ENCODE assay signal across 29 cellular contexts in genomic region chr5:177297922-177298321, GRCh38. TPM values are rescaled to one million over a fixed set of nuclear protein-coding genes. Genes with fewer than 3 reads are reported as not detected.
DNase-seq lines count a peak whose midpoint lies in the region; ATAC-seq and TF ChIP-seq lines count a peak whose summit lies in the region.
"Had no signal": no experiment of that assay in that cellular context is flagged by ENCODE, and none has a peak within 500 bp of the region (broad histone marks: within the 10 kb centered on the region; RNA-seq: fewer than 3 reads in every experiment).

No MANE protein-coding gene starts in this region.

- peaks cover 34% of the 10 kb centered on the region for H3K36me3 Mint-ChIP-seq in activated naive CD8-positive, alpha-beta T cell treated with anti-CD3 and anti-CD28 coated beads for 36 hours
- peaks cover 44% of the 10 kb centered on the region for H3K36me3 Mint-ChIP-seq in activated naive CD8-positive, alpha-beta T cell treated with anti-CD3 and anti-CD28 coated beads, Interleukin-2, amount 50 U/mL, for 24 hours (ENCODE audit: low read depth)
- peaks cover 84% of the 10 kb centered on the region for H3K36me3 Mint-ChIP-seq in stimulated activated effector memory CD8-positive, alpha-beta T cell treated with anti-CD3 and anti-CD28 coated beads, Interleukin-12 subunit alpha, Interleukin-12 subunit beta, amount 100 ng/mL, for 72 hours
- H3K36me3 Mint-ChIP-seq in activated CD4-positive, alpha-beta T cell treated with anti-CD3 and anti-CD28 coated beads, Interleukin-2, amount 10 ng/mL, durations not matched to agents 24 days and 14 days (ENCODE audit: low read depth): peaks cover 51% of the 10 kb centered on the region
- H3K36me3 Mint-ChIP-seq: activated naive CD4-positive, alpha-beta T cell treated with anti-CD3 and anti-CD28 coated beads, Interleukin-2, amount 50 U/mL, for 24 hours had no signal

- no peaks in the 10 kb centered on the region for H3K27me3 Mint-ChIP-seq in activated naive CD8-positive, alpha-beta T cell treated with anti-CD3 and anti-CD28 coated beads for 36 hours
- no peaks in the 10 kb centered on the region for H3K27me3 Mint-ChIP-seq in activated naive CD8-positive, alpha-beta T cell treated with anti-CD3 and anti-CD28 coated beads, Interleukin-2, amount 50 U/mL, for 24 hours
- no peaks in the 10 kb centered on the region for H3K27me3 Mint-ChIP-seq in activated CD4-positive, alpha-beta T cell treated with anti-CD3 and anti-CD28 coated beads, Interleukin-2, amount 10 ng/mL, durations not matched to agents 24 days and 14 days
- H3K27me3 Mint-ChIP-seq: activated naive CD4-positive, alpha-beta T cell treated with anti-CD3 and anti-CD28 coated beads, Interleukin-2, amount 50 U/mL, for 24 hours had no signal

- no peaks in the 10 kb centered on the region for H4K20me1 ChIP-seq in OCI-LY1 (ENCODE audit: insufficient read depth, low read length)

- H2AFZ ChIP-seq in OCI-LY1 (ENCODE audit: low read length): no peak overlapping the region
- H2AFZ ChIP-seq: GM23248 had no signal

- no peak overlapping the region for H2BK120ac ChIP-seq in mesendoderm (ENCODE audit: low read depth, low read length)

- H2BK5ac ChIP-seq in mesendoderm (ENCODE audit: low read length): no peak overlapping the region

- no peaks in the 10 kb centered on the region for H3K79me2 ChIP-seq in OCI-LY1 (ENCODE audit: insufficient read depth, low read length)
- no peaks in the 10 kb centered on the region for H3K79me2 ChIP-seq in mesendoderm (ENCODE audit: control insufficient read depth, insufficient read depth, low read length)

- H3K9me3 Mint-ChIP-seq in activated naive CD8-positive, alpha-beta T cell treated with anti-CD3 and anti-CD28 coated beads for 36 hours: no peaks in the 10 kb centered on the region
- H3K9me3 Mint-ChIP-seq in activated naive CD8-positive, alpha-beta T cell treated with anti-CD3 and anti-CD28 coated beads, Interleukin-2, amount 50 U/mL, for 24 hours: no peaks in the 10 kb centered on the region
- H3K9me3 Mint-ChIP-seq in stimulated activated effector memory CD8-positive, alpha-beta T cell treated with anti-CD3 and anti-CD28 coated beads, Interleukin-12 subunit alpha, Interleukin-12 subunit beta, amount 100 ng/mL, for 72 hours: no peaks in the 10 kb centered on the region
- no peaks in the 10 kb centered on the region for H3K9me3 Mint-ChIP-seq in activated CD4-positive, alpha-beta T cell treated with anti-CD3 and anti-CD28 coated beads, Interleukin-2, amount 10 ng/mL, durations not matched to agents 24 days and 14 days
- H3K9me3 Mint-ChIP-seq: activated naive CD4-positive, alpha-beta T cell treated with anti-CD3 and anti-CD28 coated beads, Interleukin-2, amount 50 U/mL, for 24 hours had no signal

- H3K36me3 ChIP-seq in OCI-LY1 (ENCODE audit: insufficient read depth, low read length) (peaks cover 64% of the 10 kb centered on the region), mesendoderm (ENCODE audit: control insufficient read depth, insufficient read depth, low read length) (peaks cover 6% of the 10 kb centered on the region)

- no peak for ATAC-seq in activated naive CD8-positive, alpha-beta T cell treated with anti-CD3 and anti-CD28 coated beads, Interleukin-2, amount 50 U/mL, for 24 hours
- no peak for ATAC-seq in stimulated activated effector memory CD8-positive, alpha-beta T cell treated with anti-CD3 and anti-CD28 coated beads, Interleukin-12 subunit alpha, Interleukin-12 subunit beta, amount 100 ng/mL, for 72 hours
- no peak for ATAC-seq in activated CD4-positive, CD25-positive, alpha-beta regulatory T cell treated with anti-CD3 and anti-CD28 coated beads, Interleukin-2, amount 50 U/mL, for 24 hours
- ATAC-seq: A549, foreskin keratinocyte, heart left ventricle, HepG2 had no signal

- H3K27me3 ChIP-seq in OCI-LY1 (ENCODE audit: insufficient read depth, low read length) (no peaks in the 10 kb centered on the region), mesendoderm (ENCODE audit: insufficient read depth, low read length, poor library complexity) (no peaks in the 10 kb centered on the region)
- H3K27me3 ChIP-seq: esophagus muscularis mucosa, foreskin keratinocyte, heart left ventricle, Peyer's patch, stomach, tibial artery had no signal

- peak overlapping the region; percentile 43 for H3K27ac Mint-ChIP-seq in activated naive CD8-positive, alpha-beta T cell treated with anti-CD3 and anti-CD28 coated beads for 36 hours
- H3K27ac Mint-ChIP-seq in activated naive CD8-positive, alpha-beta T cell treated with anti-CD3 and anti-CD28 coated beads, Interleukin-2, amount 50 U/mL, for 24 hours: no peak overlapping the region
- peak overlapping the region; percentile 93 for H3K27ac Mint-ChIP-seq in stimulated activated effector memory CD8-positive, alpha-beta T cell treated with anti-CD3 and anti-CD28 coated beads, Interleukin-12 subunit alpha, Interleukin-12 subunit beta, amount 100 ng/mL, for 72 hours
- no peak overlapping the region for H3K27ac Mint-ChIP-seq in activated CD4-positive, alpha-beta T cell treated with anti-CD3 and anti-CD28 coated beads, Interleukin-2, amount 10 ng/mL, durations not matched to agents 24 days and 14 days

- no peak overlapping the region for H3K4ac ChIP-seq in mesendoderm (ENCODE audit: low read depth, low read length)

- H3K18ac ChIP-seq in mesendoderm (ENCODE audit: low read length): no peak overlapping the region

- no peak for TF ChIP-seq CTCF in OCI-LY1 (IDR thresholded peaks at IDR 0.05; ENCODE audit: low read length)

- peaks cover 4% of the 10 kb centered on the region for H3K79me1 ChIP-seq in mesendoderm (ENCODE audit: low read length)

- H3K9ac ChIP-seq in OCI-LY1 (ENCODE audit: low read length) (no peak overlapping the region), mesendoderm (ENCODE audit: low read length) (no peak overlapping the region)
- H3K9ac ChIP-seq: GM23248 had no signal

- WGBS in mesendoderm (ENCODE audit: extremely low coverage, insufficient coverage, low lambda C conversion rate): no CpG with 5 or more reads among the region's 2 CpGs

- no peaks in the 10 kb centered on the region for H3K9me3 ChIP-seq in OCI-LY1 (ENCODE audit: low read length)
- H3K9me3 ChIP-seq: A549, esophagus muscularis mucosa, heart left ventricle, Peyer's patch, stomach, tibial artery had no signal

- H3K27ac ChIP-seq in OCI-LY1 (ENCODE audit: low read depth, low read length, poor library complexity, severe bottlenecking): peak overlapping the region; percentile 13
- H3K27ac ChIP-seq in mesendoderm (ENCODE audit: low read depth, low read length): no peak overlapping the region
- H3K27ac ChIP-seq: A549, coronary artery, foreskin keratinocyte, GM23248, Peyer's patch, tibial artery, WERI-Rb-1 had no signal

- H3K4me2 ChIP-seq in OCI-LY1 (ENCODE audit: low read length): no peak overlapping the region
- H3K4me2 ChIP-seq in mesendoderm (ENCODE audit: low read length): no peak overlapping the region
- H3K4me2 ChIP-seq: A549 had no signal

- H3K56ac ChIP-seq in mesendoderm (ENCODE audit: low read length): no peak overlapping the region

- no peak overlapping the region for H2BK15ac ChIP-seq in mesendoderm (replicated peaks; ENCODE audit: low read depth)

- H2AK5ac ChIP-seq in mesendoderm (ENCODE audit: low read length): no peak overlapping the region

- H3K23ac ChIP-seq in mesendoderm (ENCODE audit: low read length): no peak overlapping the region

- no peaks in the 10 kb centered on the region for H3K9me2 ChIP-seq in OCI-LY1 (ENCODE audit: low read depth, low read length)

- peaks cover 69% of the 10 kb centered on the region for H3K4me1 Mint-ChIP-seq in activated naive CD8-positive, alpha-beta T cell treated with anti-CD3 and anti-CD28 coated beads for 36 hours
- peaks cover 69% of the 10 kb centered on the region for H3K4me1 Mint-ChIP-seq in activated naive CD8-positive, alpha-beta T cell treated with anti-CD3 and anti-CD28 coated beads, Interleukin-2, amount 50 U/mL, for 24 hours
- peaks cover 67% of the 10 kb centered on the region for H3K4me1 Mint-ChIP-seq in stimulated activated effector memory CD8-positive, alpha-beta T cell treated with anti-CD3 and anti-CD28 coated beads, Interleukin-12 subunit alpha, Interleukin-12 subunit beta, amount 100 ng/mL, for 72 hours
- H3K4me1 Mint-ChIP-seq in activated CD4-positive, alpha-beta T cell treated with anti-CD3 and anti-CD28 coated beads, Interleukin-2, amount 10 ng/mL, durations not matched to agents 24 days and 14 days: peaks cover 56% of the 10 kb centered on the region

- peaks cover 39% of the 10 kb centered on the region for H3K4me1 ChIP-seq in OCI-LY1 (ENCODE audit: insufficient read depth, low read length, severe bottlenecking)
- no peaks in the 10 kb centered on the region for H3K4me1 ChIP-seq in mesendoderm (ENCODE audit: control insufficient read depth, low read depth, low read length)

- DNase-seq in activated naive CD8-positive, alpha-beta T cell treated with anti-CD3 and anti-CD28 coated beads for 36 hours: no peak
- DNase-seq in activated naive CD8-positive, alpha-beta T cell treated with anti-CD3 and anti-CD28 coated beads, Interleukin-2, amount 50 U/mL, for 24 hours: no peak
- DNase-seq in mesendoderm (peak; percentile 32), AG08396 (ENCODE audit: low spot score) (no peak)
- DNase-seq in stimulated activated effector memory CD8-positive, alpha-beta T cell treated with anti-CD3 and anti-CD28 coated beads, Interleukin-12 subunit alpha, Interleukin-12 subunit beta, amount 100 ng/mL, for 72 hours (ENCODE audit: low spot score in 2 of 2): no peak
- DNase-seq in activated CD4-positive, alpha-beta T cell treated with anti-CD3 and anti-CD28 coated beads, Interleukin-2, amount 10 ng/mL, durations not matched to agents 24 days and 14 days: no peak
- DNase-seq: aorta, DND-41, foreskin keratinocyte, GM23248, heart left ventricle, kidney glomerular epithelial cell, NCI-H2171, NCI-H524, nucleus accumbens, SHP77 treated with DMSO at 0.1 percent for 48 hours, stomach, SW 1271, T1000, tibial artery, WERI-Rb-1 had no signal

- intact Hi-C loops in activated CD4-positive, alpha-beta T cell treated with anti-CD3 and anti-CD28 coated beads, Interleukin-2, amount 10 ng/mL, durations not matched to agents 24 days and 14 days (cut with micrococcal nuclease): no loop called here

- H3F3A ChIP-seq in OCI-LY1 (ENCODE audit: insufficient read depth, low read length): no peaks in the 10 kb centered on the region; the same call in 1 of the 2 replicates

- H3K4me3 Mint-ChIP-seq in activated naive CD8-positive, alpha-beta T cell treated with anti-CD3 and anti-CD28 coated beads for 36 hours: no peak overlapping the region
- H3K4me3 Mint-ChIP-seq in activated naive CD8-positive, alpha-beta T cell treated with anti-CD3 and anti-CD28 coated beads, Interleukin-2, amount 50 U/mL, for 24 hours: no peak overlapping the region
- H3K4me3 Mint-ChIP-seq in stimulated activated effector memory CD8-positive, alpha-beta T cell treated with anti-CD3 and anti-CD28 coated beads, Interleukin-12 subunit alpha, Interleukin-12 subunit beta, amount 100 ng/mL, for 72 hours: no peak overlapping the region
- no peak overlapping the region for H3K4me3 Mint-ChIP-seq in activated CD4-positive, alpha-beta T cell treated with anti-CD3 and anti-CD28 coated beads, Interleukin-2, amount 10 ng/mL, durations not matched to agents 24 days and 14 days
- H3K4me3 Mint-ChIP-seq: activated naive CD4-positive, alpha-beta T cell treated with anti-CD3 and anti-CD28 coated beads, Interleukin-2, amount 50 U/mL, for 24 hours had no signal

- H3K4me3 ChIP-seq in OCI-LY1 (ENCODE audit: low read depth, low read length, poor library complexity, severe bottlenecking) (no peak overlapping the region), mesendoderm (ENCODE audit: low read length) (no peak overlapping the region)
- H3K4me3 ChIP-seq: A549, coronary artery, esophagus muscularis mucosa, GM23248, heart left ventricle, Peyer's patch, stomach, tibial artery had no signal

- H4K8ac ChIP-seq in mesendoderm (ENCODE audit: low read depth, low read length): no peak overlapping the region

- H4K5ac ChIP-seq in mesendoderm (ENCODE audit: low read length): no peak overlapping the region

RNA-seq across cellular contexts. Expression of gene RAB24, which starts 5.6 kb away (rescaled TPM):
- total RNA-seq in activated naive CD8-positive, alpha-beta T cell treated with anti-CD3 and anti-CD28 coated beads for 36 hours: 10 to 100 TPM; 26.8 to 29.9 TPM
- polyA plus RNA-seq in mesendoderm (2013, experiment 1 of 2): 10.6 TPM
- polyA plus RNA-seq in mesendoderm (2013, experiment 2 of 2): 10.3 TPM
- 18.3 and 22.2 TPM in 2 replicates for total RNA-seq in activated CD4-positive, alpha-beta T cell treated with anti-CD3 and anti-CD28 coated beads, Interleukin-2, amount 10 ng/mL, durations not matched to agents 24 days and 14 days

RNA-seq across cellular contexts. Expression of gene PRELID1, which starts 5.7 kb away (rescaled TPM):
- total RNA-seq in activated naive CD8-positive, alpha-beta T cell treated with anti-CD3 and anti-CD28 coated beads for 36 hours: 100 to 1,000 TPM; 311 to 315 TPM
- 308 TPM for polyA plus RNA-seq in mesendoderm (2013, experiment 1 of 2)
- polyA plus RNA-seq in mesendoderm (2013, experiment 2 of 2): 317 TPM
- total RNA-seq in activated CD4-positive, alpha-beta T cell treated with anti-CD3 and anti-CD28 coated beads, Interleukin-2, amount 10 ng/mL, durations not matched to agents 24 days and 14 days: 248 and 257 TPM in 2 replicates

RNA-seq across cellular contexts. Expression of gene MXD3, which starts 13.8 kb away (rescaled TPM):
- total RNA-seq in activated naive CD8-positive, alpha-beta T cell treated with anti-CD3 and anti-CD28 coated beads for 36 hours: 10 to 100 TPM; 14.7 to 17.3 TPM
- polyA plus RNA-seq in mesendoderm (2013, experiment 1 of 2): 3.1 TPM
- polyA plus RNA-seq in mesendoderm (2013, experiment 2 of 2): 2.6 TPM
- total RNA-seq in activated CD4-positive, alpha-beta T cell treated with anti-CD3 and anti-CD28 coated beads, Interleukin-2, amount 10 ng/mL, durations not matched to agents 24 days and 14 days: 9.1 and 11.7 TPM in 2 replicates

RNA-seq across cellular contexts. Expression of gene LMAN2, which starts 53.5 kb away (rescaled TPM):
- total RNA-seq in activated naive CD8-positive, alpha-beta T cell treated with anti-CD3 and anti-CD28 coated beads for 36 hours: 10 to 100 TPM; 91.5 to 92.1 TPM
- polyA plus RNA-seq in mesendoderm (2013, experiment 1 of 2): 179 TPM
- 188 TPM for polyA plus RNA-seq in mesendoderm (2013, experiment 2 of 2)
- 105 and 108 TPM in 2 replicates for total RNA-seq in activated CD4-positive, alpha-beta T cell treated with anti-CD3 and anti-CD28 coated beads, Interleukin-2, amount 10 ng/mL, durations not matched to agents 24 days and 14 days

RNA-seq across cellular contexts. Expression of gene RGS14, which starts 59.8 kb away (rescaled TPM):
- total RNA-seq in activated naive CD8-positive, alpha-beta T cell treated with anti-CD3 and anti-CD28 coated beads for 36 hours: 10 to 100 TPM; 38.9 to 41.2 TPM
- 8.6 TPM for polyA plus RNA-seq in mesendoderm (2013, experiment 1 of 2)
- 8.8 TPM for polyA plus RNA-seq in mesendoderm (2013, experiment 2 of 2)
- 45.3 and 49.3 TPM in 2 replicates for total RNA-seq in activated CD4-positive, alpha-beta T cell treated with anti-CD3 and anti-CD28 coated beads, Interleukin-2, amount 10 ng/mL, durations not matched to agents 24 days and 14 days

Comparison
In these comparisons a context has a peak if more than half of its experiments do, and no peak if none do; other contexts are left out.
1. H3K27ac Mint-ChIP-seq: peak in activated naive CD8-positive, alpha-beta T cell treated with anti-CD3 and anti-CD28 coated beads for 36 hours (single experiment) and stimulated activated effector memory CD8-positive, alpha-beta T cell treated with anti-CD3 and anti-CD28 coated beads, Interleukin-12 subunit alpha, Interleukin-12 subunit beta, amount 100 ng/mL, for 72 hours (single experiment); none in activated naive CD8-positive, alpha-beta T cell treated with anti-CD3 and anti-CD28 coated beads, Interleukin-2, amount 50 U/mL, for 24 hours (single experiment) and activated CD4-positive, alpha-beta T cell treated with anti-CD3 and anti-CD28 coated beads, Interleukin-2, amount 10 ng/mL, durations not matched to agents 24 days and 14 days (single experiment).